ENCODE assay signal across 1 cellular context in genomic region chr1:220046052-220046930, GRCh38.
TF ChIP-seq lines count a peak whose summit lies in the region.

Gene EPRS1, minus strand, starts transcription at chr1:220046505. Its CDS starts 117 bp downstream, at chr1:220046388.

TF ChIP-seq in H1, 55 proteins besides CTCF, POLR2A, EP300 and RAD21 (continued from another document):
- TF ChIP-seq GTF2F1 (IDR thresholded peaks at IDR 0.05; ENCODE audit: borderline replicate concordance, low read depth, low read length) (no peak), GABPA (IDR thresholded peaks at IDR 0.05; ENCODE audit: borderline replicate concordance, insufficient read depth, low read length) (no peak), NANOG (IDR thresholded peaks at IDR 0.05; ENCODE audit: insufficient read depth, low read depth, low read length, poor library complexity, severe bottlenecking) (no peak), SAP30 (IDR thresholded peaks at IDR 0.05; ENCODE audit: insufficient read depth, insufficient replicate concordance, low read length) (peak; percentile 97), ASH2L (IDR thresholded peaks at IDR 0.05; ENCODE audit: low read length) (peak; percentile 94), FOSL1 (IDR thresholded peaks at IDR 0.05; ENCODE audit: insufficient read depth, low read depth, low read length) (no peak), PHF8 (conservative IDR thresholded peaks at IDR 0.05; ENCODE audit: low read depth, low read length) (peak; percentile 75), CTBP2 (IDR thresholded peaks at IDR 0.05; ENCODE audit: borderline replicate concordance, insufficient read depth, insufficient read length, low read length) (peak; percentile 24), CEBPB (IDR thresholded peaks at IDR 0.05; ENCODE audit: low read depth, low read length) (peak; percentile 4; the same call in 1 of the 2 replicates), TEAD4 (IDR thresholded peaks at IDR 0.05; ENCODE audit: low read depth, low read length) (no peak), KDM5A (IDR thresholded peaks at IDR 0.05; ENCODE audit: low read length) (0 out of 2 replicates have a peak, but pooled peaks have one; percentile 47), CHD1 (IDR thresholded peaks at IDR 0.05; ENCODE audit: low read depth, low read length) (no peak), SIX5 (IDR thresholded peaks at IDR 0.05; ENCODE audit: low read depth, low read length) (no peak), SUZ12 (IDR thresholded peaks at IDR 0.05; ENCODE audit: low read length) (no peak), RXRA (IDR thresholded peaks at IDR 0.05; ENCODE audit: insufficient read depth, low read depth, low read length) (no peak), RBBP5 (IDR thresholded peaks at IDR 0.05; ENCODE audit: borderline replicate concordance, low read depth, low read length) (peak; percentile 89; the same call in 1 of the 2 replicates), HDAC2 (IDR thresholded peaks at IDR 0.05; ENCODE audit: borderline replicate concordance in 1 of 2, low read depth in 2 of 2, low read length in 2 of 2) (peak in 1 of 2 experiments; percentile 90; a peak in 1 of 4 replicates), CBX8 (IDR thresholded peaks at IDR 0.05; ENCODE audit: borderline replicate concordance, low read depth, low read length) (no peak), RFX5 (IDR thresholded peaks at IDR 0.05; ENCODE audit: borderline replicate concordance, low read depth, low read length) (no peak), POLR2AphosphoS5 (IDR thresholded peaks at IDR 0.05; ENCODE audit: low read depth, low read length) (peak; percentile 87), ZNF274 (IDR thresholded peaks at IDR 0.05; ENCODE audit: borderline replicate concordance, extremely low read depth, low read length) (no peak), SP1 (IDR thresholded peaks at IDR 0.05; ENCODE audit: low read depth, low read length) (no peak), BCL11A (IDR thresholded peaks at IDR 0.05; ENCODE audit: low read depth in 2 of 2, low read length in 2 of 2) (no peak), CHD2 (IDR thresholded peaks at IDR 0.05; ENCODE audit: low read length) (no peak), USF2 (IDR thresholded peaks at IDR 0.05; ENCODE audit: low read length) (no peak), TBP (IDR thresholded peaks at IDR 0.05; ENCODE audit: low read depth, low read length) (peak; percentile 63), POU5F1 (IDR thresholded peaks at IDR 0.05; ENCODE audit: low read depth, low read length) (no peak), BRCA1 (IDR thresholded peaks at IDR 0.05; ENCODE audit: low read depth, low read length) (no peak), TCF12 (IDR thresholded peaks at IDR 0.05; ENCODE audit: low read depth, low read length) (no peak), JUN (IDR thresholded peaks at IDR 0.05; ENCODE audit: low read depth, low read length) (no peak), MAFK (IDR thresholded peaks at IDR 0.05; ENCODE audit: low read depth, low read length) (no peak), YY1 (IDR thresholded peaks at IDR 0.05; ENCODE audit: low read depth, low read length) (no peak), KDM4A (IDR thresholded peaks at IDR 0.05; ENCODE audit: low read depth, low read length, severe bottlenecking) (peak; percentile 94), SP2 (IDR thresholded peaks at IDR 0.05; ENCODE audit: low read length) (no peak), SIN3A (conservative IDR thresholded peaks at IDR 0.05 in 1 of 2, IDR thresholded peaks at IDR 0.05 in 1 of 2; ENCODE audit: low read depth in 1 of 2, low read length in 2 of 2) (peak in 1 of 2 experiments; percentile 92; a peak in 2 of 4 replicates), TAF1 (IDR thresholded peaks at IDR 0.05; ENCODE audit: low read depth, low read length) (peak; percentile 73), EZH2 (IDR thresholded peaks at IDR 0.05; ENCODE audit: low read depth, low read length, severe bottlenecking) (no peak), SRF (IDR thresholded peaks at IDR 0.05; ENCODE audit: low read depth, low read length) (peak; percentile 70), BACH1 (IDR thresholded peaks at IDR 0.05; ENCODE audit: low read length) (peak; percentile 73; the same call in 1 of the 2 replicates), TAF7 (optimal IDR thresholded peaks at IDR 0.05; ENCODE audit: borderline replicate concordance, low read depth, low read length) (peak; percentile 79), NRF1 (IDR thresholded peaks at IDR 0.05; ENCODE audit: low read depth, low read length) (peak; percentile 18; the same call in 1 of the 2 replicates), RNF2 (IDR thresholded peaks at IDR 0.05; ENCODE audit: borderline replicate concordance, low read depth, low read length, missing control alignments, poor library complexity, severe bottlenecking) (no peak), EGR1 (IDR thresholded peaks at IDR 0.05; ENCODE audit: borderline replicate concordance, low read depth, low read length) (no peak), SIRT6 (IDR thresholded peaks at IDR 0.05; ENCODE audit: low read length) (no peak), CREB1 (IDR thresholded peaks at IDR 0.05) (peak; percentile 98), JUND (IDR thresholded peaks at IDR 0.05; ENCODE audit: low read length) (no peak)
- TF ChIP-seq, protein P1, sequence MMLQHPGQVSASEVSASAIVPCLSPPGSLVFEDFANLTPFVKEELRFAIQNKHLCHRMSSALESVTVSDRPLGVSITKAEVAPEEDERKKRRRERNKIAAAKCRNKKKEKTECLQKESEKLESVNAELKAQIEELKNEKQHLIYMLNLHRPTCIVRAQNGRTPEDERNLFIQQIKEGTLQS (IDR thresholded peaks at IDR 0.05; ENCODE audit: insufficient read depth, low read depth, low read length): peak; percentile 97
- TF ChIP-seq, protein P2, sequence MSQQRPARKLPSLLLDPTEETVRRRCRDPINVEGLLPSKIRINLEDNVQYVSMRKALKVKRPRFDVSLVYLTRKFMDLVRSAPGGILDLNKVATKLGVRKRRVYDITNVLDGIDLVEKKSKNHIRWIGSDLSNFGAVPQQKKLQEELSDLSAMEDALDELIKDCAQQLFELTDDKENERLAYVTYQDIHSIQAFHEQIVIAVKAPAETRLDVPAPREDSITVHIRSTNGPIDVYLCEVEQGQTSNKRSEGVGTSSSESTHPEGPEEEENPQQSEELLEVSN (IDR thresholded peaks at IDR 0.05): peak; percentile 70
- TF ChIP-seq, protein P3, sequence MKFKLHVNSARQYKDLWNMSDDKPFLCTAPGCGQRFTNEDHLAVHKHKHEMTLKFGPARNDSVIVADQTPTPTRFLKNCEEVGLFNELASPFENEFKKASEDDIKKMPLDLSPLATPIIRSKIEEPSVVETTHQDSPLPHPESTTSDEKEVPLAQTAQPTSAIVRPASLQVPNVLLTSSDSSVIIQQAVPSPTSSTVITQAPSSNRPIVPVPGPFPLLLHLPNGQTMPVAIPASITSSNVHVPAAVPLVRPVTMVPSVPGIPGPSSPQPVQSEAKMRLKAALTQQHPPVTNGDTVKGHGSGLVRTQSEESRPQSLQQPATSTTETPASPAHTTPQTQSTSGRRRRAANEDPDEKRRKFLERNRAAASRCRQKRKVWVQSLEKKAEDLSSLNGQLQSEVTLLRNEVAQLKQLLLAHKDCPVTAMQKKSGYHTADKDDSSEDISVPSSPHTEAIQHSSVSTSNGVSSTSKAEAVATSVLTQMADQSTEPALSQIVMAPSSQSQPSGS (IDR thresholded peaks at IDR 0.05; ENCODE audit: low read length): no peak
- TF ChIP-seq, protein P4, sequence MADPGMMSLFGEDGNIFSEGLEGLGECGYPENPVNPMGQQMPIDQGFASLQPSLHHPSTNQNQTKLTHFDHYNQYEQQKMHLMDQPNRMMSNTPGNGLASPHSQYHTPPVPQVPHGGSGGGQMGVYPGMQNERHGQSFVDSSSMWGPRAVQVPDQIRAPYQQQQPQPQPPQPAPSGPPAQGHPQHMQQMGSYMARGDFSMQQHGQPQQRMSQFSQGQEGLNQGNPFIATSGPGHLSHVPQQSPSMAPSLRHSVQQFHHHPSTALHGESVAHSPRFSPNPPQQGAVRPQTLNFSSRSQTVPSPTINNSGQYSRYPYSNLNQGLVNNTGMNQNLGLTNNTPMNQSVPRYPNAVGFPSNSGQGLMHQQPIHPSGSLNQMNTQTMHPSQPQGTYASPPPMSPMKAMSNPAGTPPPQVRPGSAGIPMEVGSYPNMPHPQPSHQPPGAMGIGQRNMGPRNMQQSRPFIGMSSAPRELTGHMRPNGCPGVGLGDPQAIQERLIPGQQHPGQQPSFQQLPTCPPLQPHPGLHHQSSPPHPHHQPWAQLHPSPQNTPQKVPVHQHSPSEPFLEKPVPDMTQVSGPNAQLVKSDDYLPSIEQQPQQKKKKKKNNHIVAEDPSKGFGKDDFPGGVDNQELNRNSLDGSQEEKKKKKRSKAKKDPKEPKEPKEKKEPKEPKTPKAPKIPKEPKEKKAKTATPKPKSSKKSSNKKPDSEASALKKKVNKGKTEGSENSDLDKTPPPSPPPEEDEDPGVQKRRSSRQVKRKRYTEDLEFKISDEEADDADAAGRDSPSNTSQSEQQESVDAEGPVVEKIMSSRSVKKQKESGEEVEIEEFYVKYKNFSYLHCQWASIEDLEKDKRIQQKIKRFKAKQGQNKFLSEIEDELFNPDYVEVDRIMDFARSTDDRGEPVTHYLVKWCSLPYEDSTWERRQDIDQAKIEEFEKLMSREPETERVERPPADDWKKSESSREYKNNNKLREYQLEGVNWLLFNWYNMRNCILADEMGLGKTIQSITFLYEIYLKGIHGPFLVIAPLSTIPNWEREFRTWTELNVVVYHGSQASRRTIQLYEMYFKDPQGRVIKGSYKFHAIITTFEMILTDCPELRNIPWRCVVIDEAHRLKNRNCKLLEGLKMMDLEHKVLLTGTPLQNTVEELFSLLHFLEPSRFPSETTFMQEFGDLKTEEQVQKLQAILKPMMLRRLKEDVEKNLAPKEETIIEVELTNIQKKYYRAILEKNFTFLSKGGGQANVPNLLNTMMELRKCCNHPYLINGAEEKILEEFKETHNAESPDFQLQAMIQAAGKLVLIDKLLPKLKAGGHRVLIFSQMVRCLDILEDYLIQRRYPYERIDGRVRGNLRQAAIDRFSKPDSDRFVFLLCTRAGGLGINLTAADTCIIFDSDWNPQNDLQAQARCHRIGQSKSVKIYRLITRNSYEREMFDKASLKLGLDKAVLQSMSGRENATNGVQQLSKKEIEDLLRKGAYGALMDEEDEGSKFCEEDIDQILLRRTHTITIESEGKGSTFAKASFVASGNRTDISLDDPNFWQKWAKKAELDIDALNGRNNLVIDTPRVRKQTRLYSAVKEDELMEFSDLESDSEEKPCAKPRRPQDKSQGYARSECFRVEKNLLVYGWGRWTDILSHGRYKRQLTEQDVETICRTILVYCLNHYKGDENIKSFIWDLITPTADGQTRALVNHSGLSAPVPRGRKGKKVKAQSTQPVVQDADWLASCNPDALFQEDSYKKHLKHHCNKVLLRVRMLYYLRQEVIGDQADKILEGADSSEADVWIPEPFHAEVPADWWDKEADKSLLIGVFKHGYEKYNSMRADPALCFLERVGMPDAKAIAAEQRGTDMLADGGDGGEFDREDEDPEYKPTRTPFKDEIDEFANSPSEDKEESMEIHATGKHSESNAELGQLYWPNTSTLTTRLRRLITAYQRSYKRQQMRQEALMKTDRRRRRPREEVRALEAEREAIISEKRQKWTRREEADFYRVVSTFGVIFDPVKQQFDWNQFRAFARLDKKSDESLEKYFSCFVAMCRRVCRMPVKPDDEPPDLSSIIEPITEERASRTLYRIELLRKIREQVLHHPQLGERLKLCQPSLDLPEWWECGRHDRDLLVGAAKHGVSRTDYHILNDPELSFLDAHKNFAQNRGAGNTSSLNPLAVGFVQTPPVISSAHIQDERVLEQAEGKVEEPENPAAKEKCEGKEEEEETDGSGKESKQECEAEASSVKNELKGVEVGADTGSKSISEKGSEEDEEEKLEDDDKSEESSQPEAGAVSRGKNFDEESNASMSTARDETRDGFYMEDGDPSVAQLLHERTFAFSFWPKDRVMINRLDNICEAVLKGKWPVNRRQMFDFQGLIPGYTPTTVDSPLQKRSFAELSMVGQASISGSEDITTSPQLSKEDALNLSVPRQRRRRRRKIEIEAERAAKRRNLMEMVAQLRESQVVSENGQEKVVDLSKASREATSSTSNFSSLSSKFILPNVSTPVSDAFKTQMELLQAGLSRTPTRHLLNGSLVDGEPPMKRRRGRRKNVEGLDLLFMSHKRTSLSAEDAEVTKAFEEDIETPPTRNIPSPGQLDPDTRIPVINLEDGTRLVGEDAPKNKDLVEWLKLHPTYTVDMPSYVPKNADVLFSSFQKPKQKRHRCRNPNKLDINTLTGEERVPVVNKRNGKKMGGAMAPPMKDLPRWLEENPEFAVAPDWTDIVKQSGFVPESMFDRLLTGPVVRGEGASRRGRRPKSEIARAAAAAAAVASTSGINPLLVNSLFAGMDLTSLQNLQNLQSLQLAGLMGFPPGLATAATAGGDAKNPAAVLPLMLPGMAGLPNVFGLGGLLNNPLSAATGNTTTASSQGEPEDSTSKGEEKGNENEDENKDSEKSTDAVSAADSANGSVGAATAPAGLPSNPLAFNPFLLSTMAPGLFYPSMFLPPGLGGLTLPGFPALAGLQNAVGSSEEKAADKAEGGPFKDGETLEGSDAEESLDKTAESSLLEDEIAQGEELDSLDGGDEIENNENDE (IDR thresholded peaks at IDR 0.05; ENCODE audit: insufficient replicate concordance, low read length): no peak
